ENCODE assay signal across 8 cellular contexts in the genomic region with DNA sequence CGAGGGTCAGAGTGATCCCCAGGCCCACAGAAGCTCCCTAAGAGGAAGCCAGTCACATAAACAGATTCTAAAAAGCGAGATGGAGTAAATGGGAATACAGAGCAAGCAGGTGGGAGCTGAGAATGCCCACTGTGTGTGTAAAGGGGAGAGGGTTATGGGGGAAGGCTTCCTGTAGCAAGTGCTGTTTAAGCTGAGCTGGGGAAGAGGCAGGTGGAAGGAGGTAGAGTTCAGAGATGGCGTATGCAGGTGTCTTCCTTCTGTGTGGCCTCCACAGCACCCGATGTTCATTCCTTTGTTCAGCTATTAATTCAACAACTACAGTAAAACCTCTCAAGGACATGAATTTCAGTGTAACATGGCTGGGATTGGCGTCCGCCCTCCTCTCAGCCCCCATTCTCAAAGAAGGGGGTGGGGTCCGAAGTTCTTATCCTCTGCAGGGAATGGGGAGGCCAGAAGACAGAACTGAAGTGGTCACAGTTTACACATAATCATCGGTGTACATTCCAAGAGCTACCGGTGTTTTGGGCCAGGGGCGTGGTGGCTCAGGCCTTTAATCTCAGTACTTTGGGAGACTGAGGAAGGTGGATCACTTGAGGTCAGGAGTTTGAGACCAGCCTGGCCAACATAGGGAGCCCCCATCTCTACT. TPM values are rescaled to one million over a fixed set of nuclear protein-coding genes. Genes with fewer than 3 reads are reported as not detected.
DNase-seq lines count a peak whose midpoint lies in the region; FAIRE-seq and TF ChIP-seq lines count a peak whose summit lies in the region.

No MANE protein-coding gene starts in this region.

- DNase-seq in H9: no peak
- DNase-seq in WERI-Rb-1: no peak
- DNase-seq in foreskin fibroblast: no peak
- DNase-seq in small intestine: no peak
- DNase-seq in hypothalamus (lab: John Stamatoyannopoulos, UW): no peak
- no peak for DNase-seq in iPS-NIHi11 (ENCODE audit: low spot score)
- DNase-seq in urothelium cell line (ENCODE audit: low spot score): no peak
- DNase-seq in AML-193 (lab: John Stamatoyannopoulos, UW): no peak

- no peak overlapping the region for H4K5ac ChIP-seq in H9 (ENCODE audit: insufficient read length, low read depth, low read length)

- WGBS in H9 (ENCODE audit: extremely low coverage, insufficient read length, low lambda C conversion rate): no CpG with 5 or more reads among the region's 10 CpGs
- 59 to 67% (median 59%) methylated on average over 10 of the region's 10 CpGs for WGBS in small intestine, 3 donors

- H2BK12ac ChIP-seq in H9 (ENCODE audit: insufficient read length, low read depth, low read length): no peak overlapping the region

- H2AFZ ChIP-seq in H9 (ENCODE audit: low read length): no peak overlapping the region

- H3K4me2 ChIP-seq in H9 (ENCODE audit: insufficient read depth, insufficient read length, low read length): peak overlapping the region; percentile 89

- no peak overlapping the region for H4K8ac ChIP-seq in H9 (replicated peaks; ENCODE audit: insufficient read length, low read depth, low read length)

- no peak overlapping the region for H3T11ph ChIP-seq in H9 (ENCODE audit: low read length)

- no peak overlapping the region for H3K27ac ChIP-seq in H9 (ENCODE audit: insufficient read length, low read depth, low read length)
- H3K27ac ChIP-seq in WERI-Rb-1: peak overlapping the region; percentile 91
- peak overlapping the region in 1 of 2 donors; percentile 89 for H3K27ac ChIP-seq in small intestine (ENCODE audit: low read depth in 1 of 2, low read length in 1 of 2)

- H3K27me3 ChIP-seq in H9 (ENCODE audit: insufficient read depth, low read length) (no peaks in the 10 kb centered on the region), WERI-Rb-1 (ENCODE audit: insufficient read depth, low read depth, severe bottlenecking) (no peaks in the 10 kb centered on the region), small intestine (ENCODE audit: control insufficient read depth in 2 of 2, insufficient read depth in 2 of 2, low read length in 2 of 2) (no peaks in the 10 kb centered on the region)

- no peak for TF ChIP-seq CTCF in H9 (conservative IDR thresholded peaks at IDR 0.05)
- no peak for TF ChIP-seq CTCF in WERI-Rb-1 (IDR thresholded peaks at IDR 0.05; ENCODE audit: low read depth, low read length)
- no peak for TF ChIP-seq CTCF in foreskin fibroblast (IDR thresholded peaks at IDR 0.05; ENCODE audit: low read depth, low read length)

- H2AK5ac ChIP-seq in H9 (ENCODE audit: insufficient read length, low read length): no peak overlapping the region

- H3K56ac ChIP-seq in H9 (ENCODE audit: insufficient read length, low read depth, low read length): no peak overlapping the region

- H3K27me3 Mint-ChIP-seq in H9 (ENCODE audit: low read depth): no peaks in the 10 kb centered on the region

- H3K9me3 Mint-ChIP-seq in H9: no peaks in the 10 kb centered on the region; a peak in 3 of 5 replicates

- no peak overlapping the region for H2BK5ac ChIP-seq in H9 (ENCODE audit: insufficient read length, low read length)

- H3K14ac ChIP-seq in H9 (ENCODE audit: insufficient read depth, low read length): no peak overlapping the region

- peak overlapping the region; percentile 8 for H3K9ac ChIP-seq in H9 (ENCODE audit: extremely low read depth, insufficient read length, low read length)

- H3K4me3 Mint-ChIP-seq in H9: peak overlapping the region; percentile 74 to 97

- H3K4me3 ChIP-seq in WERI-Rb-1 (ENCODE audit: low read depth, low read length) (peak overlapping the region; percentile 88), foreskin fibroblast (ENCODE audit: low read depth in 1 of 2, low read length in 2 of 2) (peak overlapping the region; percentile 73 to 82), small intestine (ENCODE audit: low read depth in 1 of 2, low read length in 2 of 2) (peak overlapping the region; percentile 78 to 87)

- H3K79me1 ChIP-seq in H9 (ENCODE audit: insufficient read depth, low read depth, low read length, poor library complexity, severe bottlenecking): peaks cover 8% of the 10 kb centered on the region

- H4K91ac ChIP-seq in H9 (ENCODE audit: insufficient read length, low read depth, low read length): no peak overlapping the region

- H3K36me3 ChIP-seq in WERI-Rb-1: peaks cover 60% of the 10 kb centered on the region
- no peaks in the 10 kb centered on the region for H3K36me3 ChIP-seq in small intestine (ENCODE audit: control insufficient read depth in 2 of 2, insufficient read depth in 2 of 2, low read length in 2 of 2)

- H3K23me2 ChIP-seq in H9 (ENCODE audit: insufficient read length, low read depth, low read length, poor library complexity, severe bottlenecking): peaks cover 14% of the 10 kb centered on the region

- H2BK15ac ChIP-seq in H9 (ENCODE audit: low read depth, low read length): no peak overlapping the region

- no peak overlapping the region for H3K18ac ChIP-seq in H9 (ENCODE audit: insufficient read length, low read depth, low read length)

- peaks cover 6 to 22% (median 15%) of the 10 kb centered on the region in 3 experiments; a peak in 6 of 7 replicates for H3K36me3 Mint-ChIP-seq in H9 (ENCODE audit: insufficient read depth in 1 of 3, low read depth in 3 of 3)

- FAIRE-seq in small intestine (lab: Jason Lieb, UNC): no peak
- FAIRE-seq in urothelium cell line (lab: Jason Lieb, UNC): no peak

- no peak overlapping the region for H3K23ac ChIP-seq in H9 (ENCODE audit: insufficient read length, low read depth, low read length)

- no peaks in the 10 kb centered on the region for H4K20me1 ChIP-seq in H9 (ENCODE audit: control insufficient read depth, insufficient read depth, insufficient read length)

- H3K4me1 Mint-ChIP-seq in H9: peaks cover 15 to 16% of the 10 kb centered on the region in 2 experiments

- H3K4ac ChIP-seq in H9 (ENCODE audit: low read depth, low read length): no peak overlapping the region

- H3K79me2 ChIP-seq in H9 (ENCODE audit: insufficient read depth, low read length): peaks cover 9% of the 10 kb centered on the region; the same call in 1 of the 2 replicates

- H2BK20ac ChIP-seq in H9 (ENCODE audit: low read depth, low read length, poor library complexity, severe bottlenecking): no peak overlapping the region

- no peak overlapping the region for H2BK120ac ChIP-seq in H9 (ENCODE audit: low read depth, low read length, poor library complexity, severe bottlenecking)

- H3K9me3 ChIP-seq in H9 (ENCODE audit: control insufficient read depth, low read depth, low read length) (no peaks in the 10 kb centered on the region), WERI-Rb-1 (ENCODE audit: severe bottlenecking) (no peaks in the 10 kb centered on the region), small intestine (ENCODE audit: control insufficient read depth, low read depth) (no peaks in the 10 kb centered on the region)

- H3K4me1 ChIP-seq in H9 (ENCODE audit: insufficient read depth, low read length) (peaks cover 5% of the 10 kb centered on the region; the same call in 1 of the 2 replicates), small intestine (ENCODE audit: control insufficient read depth in 2 of 2, insufficient read depth in 1 of 2, low read depth in 1 of 2, low read length in 1 of 2) (peaks cover 0 to 5% of the 10 kb centered on the region in 2 donors)

- no peak overlapping the region for H3K27ac Mint-ChIP-seq in H9

RNA-seq across cellular contexts. Expression of a gene that starts 1.8 kb away (rescaled TPM):
- 19.6 and 20.7 TPM in 2 replicates for total RNA-seq in H9 (2021)
- 1 to 10 TPM; 2.4 to 7.1 (median 4.5) TPM for polyA plus RNA-seq in small intestine

RNA-seq across cellular contexts. Expression of a gene that starts 45.5 kb away (rescaled TPM):
- total RNA-seq in H9 (2021): 0.09 TPM in 1 of 2 replicates, not detected in the other
- polyA plus RNA-seq in small intestine: under 1 TPM in 1 of 3 donors, not detected in 2; 0.01 TPM
